8 cellular contexts compared by ENCODE assay signal in genomic region chr5:98770158-98770910, GRCh38. TPM values are rescaled to one million over a fixed set of nuclear protein-coding genes. Genes with fewer than 3 reads are reported as not detected.
DNase-seq lines count a peak whose midpoint lies in the region; ATAC-seq and TF ChIP-seq lines count a peak whose summit lies in the region.

No MANE protein-coding gene starts in this region.

- H3K9me3 Mint-ChIP-seq in T-helper 1 cell treated with Interleukin-12 subunit alpha and Interleukin-12 subunit beta and Interleukin-4 antibody, amounts not matched to agents 30 μg/mL and 1 μg/mL, for 36 hours = no peaks in the 10 kb centered on the region
- H3K9me3 Mint-ChIP-seq in dendritic cell treated with granulocyte-macrophage colony-stimulating factor and Interleukin-4, amounts not matched to agents 40 ng/mL and 50 ng/mL, for 4 days = no peaks in the 10 kb centered on the region
- H3K9me3 Mint-ChIP-seq in stimulated activated naive CD8-positive, alpha-beta T cell treated with anti-CD3 and anti-CD28 coated beads, Interleukin-15, Interleukin-2, amounts not matched to agents 100 ng/mL and 50 ng/mL, for 24 hours = no peaks in the 10 kb centered on the region

- 0% methylated on average over 42 of the region's 42 CpGs for WGBS in lung, 2 donors

- intact Hi-C loops in dendritic cell treated with granulocyte-macrophage colony-stimulating factor and Interleukin-4, amounts not matched to agents 40 ng/mL and 50 ng/mL, for 4 days (cut with micrococcal nuclease) = loop anchor here (10.0 kb wide), 2 partner anchors 554 to 1226 kb away; no protein-coding TSS in a partner anchor

- peaks cover 43% of the 10 kb centered on the region for H3K4me1 Mint-ChIP-seq in T-helper 1 cell treated with Interleukin-12 subunit alpha and Interleukin-12 subunit beta and Interleukin-4 antibody, amounts not matched to agents 30 μg/mL and 1 μg/mL, for 36 hours (ENCODE audit: low read depth)
- peaks cover 59% of the 10 kb centered on the region for H3K4me1 Mint-ChIP-seq in dendritic cell treated with granulocyte-macrophage colony-stimulating factor and Interleukin-4, amounts not matched to agents 40 ng/mL and 50 ng/mL, for 4 days (ENCODE audit: low read depth)
- H3K4me1 Mint-ChIP-seq in stimulated activated naive CD8-positive, alpha-beta T cell treated with anti-CD3 and anti-CD28 coated beads, Interleukin-15, Interleukin-2, amounts not matched to agents 100 ng/mL and 50 ng/mL, for 24 hours (ENCODE audit: low read depth) = peaks cover 54% of the 10 kb centered on the region

- peak overlapping the region; percentile 5 to 58 for H3K27ac ChIP-seq in lung (ENCODE audit: low read depth in 1 of 2, low read length in 1 of 2)

- H3K27me3 Mint-ChIP-seq in T-helper 1 cell treated with Interleukin-12 subunit alpha and Interleukin-12 subunit beta and Interleukin-4 antibody, amounts not matched to agents 30 μg/mL and 1 μg/mL, for 36 hours (ENCODE audit: low read depth) = peaks cover 82% of the 10 kb centered on the region
- peaks cover 92% of the 10 kb centered on the region for H3K27me3 Mint-ChIP-seq in dendritic cell treated with granulocyte-macrophage colony-stimulating factor and Interleukin-4, amounts not matched to agents 40 ng/mL and 50 ng/mL, for 4 days
- H3K27me3 Mint-ChIP-seq in stimulated activated naive CD8-positive, alpha-beta T cell treated with anti-CD3 and anti-CD28 coated beads, Interleukin-15, Interleukin-2, amounts not matched to agents 100 ng/mL and 50 ng/mL, for 24 hours = peaks cover 52% of the 10 kb centered on the region

- H3K4me1 ChIP-seq in lung (ENCODE audit: control insufficient read depth in 2 of 2, insufficient read depth in 2 of 2, low read length in 2 of 2) = peaks cover 9 to 10% of the 10 kb centered on the region in 2 donors

- H3K4me3 ChIP-seq in lung = peak overlapping the region; percentile 54

- no peaks in the 10 kb centered on the region for H3K9me3 ChIP-seq in lung (ENCODE audit: control insufficient read depth in 2 of 2, insufficient read depth in 1 of 2, low read length in 1 of 2)

- peak overlapping the region; percentile 89 for H3K4me3 Mint-ChIP-seq in T-helper 1 cell treated with Interleukin-12 subunit alpha and Interleukin-12 subunit beta and Interleukin-4 antibody, amounts not matched to agents 30 μg/mL and 1 μg/mL, for 36 hours
- H3K4me3 Mint-ChIP-seq in dendritic cell treated with granulocyte-macrophage colony-stimulating factor and Interleukin-4, amounts not matched to agents 40 ng/mL and 50 ng/mL, for 4 days = peak overlapping the region; percentile 79
- H3K4me3 Mint-ChIP-seq in stimulated activated naive CD8-positive, alpha-beta T cell treated with anti-CD3 and anti-CD28 coated beads, Interleukin-15, Interleukin-2, amounts not matched to agents 100 ng/mL and 50 ng/mL, for 24 hours = peak overlapping the region; percentile 85

- no peaks in the 10 kb centered on the region for H3K36me3 ChIP-seq in lung (ENCODE audit: control insufficient read depth in 2 of 2, insufficient read depth in 2 of 2, low read length in 2 of 2)

- ATAC-seq in lung (ENCODE audit: insufficient read depth, low FRiP score) = no peak
- ATAC-seq in GM18502 (IDR thresholded peaks at IDR 0.05; ENCODE audit: poor library complexity, unreplicated experiment) = no peak

- DNase-seq in DMS79 (lab: John Stamatoyannopoulos, UW) (peak; percentile 16), LHCN-M2 (ENCODE audit: low read depth) (peak; percentile 68), lung (ENCODE audit: low spot score) (peak; percentile 55)
- no peak for DNase-seq in NK-92 treated with Interleukin-12 subunit alpha and Interleukin-12 subunit beta, amount 100 ng/mL, for 24 hours (lab: John Stamatoyannopoulos, UW)

- no peak for TF ChIP-seq CTCF in lung (IDR thresholded peaks at IDR 0.05; ENCODE audit: control extremely low read depth, extremely low read depth)

- H3K27ac Mint-ChIP-seq in T-helper 1 cell treated with Interleukin-12 subunit alpha and Interleukin-12 subunit beta and Interleukin-4 antibody, amounts not matched to agents 30 μg/mL and 1 μg/mL, for 36 hours = peak overlapping the region; percentile 44
- H3K27ac Mint-ChIP-seq in dendritic cell treated with granulocyte-macrophage colony-stimulating factor and Interleukin-4, amounts not matched to agents 40 ng/mL and 50 ng/mL, for 4 days = no peak overlapping the region
- peak overlapping the region; percentile 71 for H3K27ac Mint-ChIP-seq in stimulated activated naive CD8-positive, alpha-beta T cell treated with anti-CD3 and anti-CD28 coated beads, Interleukin-15, Interleukin-2, amounts not matched to agents 100 ng/mL and 50 ng/mL, for 24 hours

- no peaks in the 10 kb centered on the region for H3K27me3 ChIP-seq in lung (ENCODE audit: control insufficient read depth, insufficient read depth)

- H3K36me3 Mint-ChIP-seq in T-helper 1 cell treated with Interleukin-12 subunit alpha and Interleukin-12 subunit beta and Interleukin-4 antibody, amounts not matched to agents 30 μg/mL and 1 μg/mL, for 36 hours (ENCODE audit: low read depth) = no peaks in the 10 kb centered on the region
- H3K36me3 Mint-ChIP-seq in dendritic cell treated with granulocyte-macrophage colony-stimulating factor and Interleukin-4, amounts not matched to agents 40 ng/mL and 50 ng/mL, for 4 days (ENCODE audit: low read depth) = peaks cover 12% of the 10 kb centered on the region
- H3K36me3 Mint-ChIP-seq in stimulated activated naive CD8-positive, alpha-beta T cell treated with anti-CD3 and anti-CD28 coated beads, Interleukin-15, Interleukin-2, amounts not matched to agents 100 ng/mL and 50 ng/mL, for 24 hours (ENCODE audit: low read depth) = no peaks in the 10 kb centered on the region

RNA-seq across cellular contexts. Expression of gene RGMB, which starts 3.1 kb away (rescaled TPM):
- total RNA-seq in LHCN-M2 (2014; rRNA removed) (105 and 117 TPM in 2 replicates), lung (10 to 100 TPM; 21.2 to 31.7 TPM)
- polyA plus RNA-seq in LHCN-M2 (2012) = 82.0 TPM
- polyA plus RNA-seq in lung = 1 to 10 TPM; 3.8 to 9.0 TPM
